ENCODE assay signal across 23 cellular contexts in the genomic region with DNA sequence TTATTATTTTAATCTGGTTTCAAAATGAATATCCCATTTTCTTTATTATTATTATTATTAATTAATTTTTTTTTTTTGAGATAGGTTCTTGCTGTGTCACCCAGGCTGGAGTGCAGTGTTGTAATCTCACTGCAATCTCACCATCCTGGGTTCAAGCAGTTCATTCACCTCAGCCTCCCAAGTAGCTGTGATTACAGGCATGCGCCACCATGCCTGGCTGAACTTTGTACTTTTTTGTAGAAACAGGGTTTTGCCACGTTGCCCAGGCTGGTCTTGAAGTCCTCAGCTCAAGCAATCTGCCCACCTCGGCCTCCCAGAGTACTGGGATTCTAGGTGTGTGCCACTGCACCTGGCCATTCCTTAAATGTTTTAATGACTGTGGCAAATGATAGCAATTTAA. TPM values are rescaled to one million over a fixed set of nuclear protein-coding genes. Genes with fewer than 3 reads are reported as not detected.
DNase-seq lines count a peak whose midpoint lies in the region; ATAC-seq, FAIRE-seq and TF ChIP-seq lines count a peak whose summit lies in the region.
"Had no signal": no experiment of that assay in that cellular context is flagged by ENCODE, and none has a peak within 500 bp of the region (broad histone marks: within the 10 kb centered on the region; RNA-seq: fewer than 3 reads in every experiment).

No MANE protein-coding gene starts in this region.

- ATAC-seq in heart right ventricle (no peak), GM18519 (IDR thresholded peaks at IDR 0.05; ENCODE audit: low FRiP score, unreplicated experiment) (no peak)
- ATAC-seq: CD8-positive, alpha-beta T cell; Panc1 had no signal

- H2AFZ ChIP-seq in PC-9, result no peak overlapping the region
- H2AFZ ChIP-seq: GM23248 had no signal

- H3K4me3 Mint-ChIP-seq in mesothelial cell of epicardium, result no peak overlapping the region
- H3K4me3 Mint-ChIP-seq: CD8-positive, alpha-beta T cell; H9; HFFc6 had no signal

- no peak overlapping the region for H3K4me2 ChIP-seq in PC-9

- H3K4me3 ChIP-seq in left ventricle myocardium inferior, result no peak overlapping the region
- H3K4me3 ChIP-seq in heart right ventricle, result no peak overlapping the region
- H3K4me3 ChIP-seq in small intestine (ENCODE audit: low read depth in 1 of 2, low read length in 2 of 2), result no peak overlapping the region
- H3K4me3 ChIP-seq in PC-9, result no peak overlapping the region
- H3K4me3 ChIP-seq: GM23248, SJCRH30 had no signal

- no peak for DNase-seq in left ventricle myocardium inferior
- DNase-seq in heart right ventricle, result no peak
- no peak for DNase-seq in mesothelial cell of epicardium (ENCODE audit: low spot score in 2 of 2, unreplicated experiment in 2 of 2)
- peak; percentile 32 for DNase-seq in small intestine
- DNase-seq in NCI-H2081 (lab: John Stamatoyannopoulos, UW), result no peak
- no peak for DNase-seq in PC-9
- DNase-seq: 8988T; AML-193; C1 segment of cervical spinal cord; CD8-positive, alpha-beta T cell; DND-41; GM23248; H9; HFFc6; Karpas-422; NCI-H1694 treated with DMSO at 0.1 percent for 48 hours; NCI-H510A; NCI-H748 treated with DMSO at 0.1 percent for 48 hours; SJCRH30 had no signal

- intact Hi-C loops in left ventricle myocardium inferior (cut with micrococcal nuclease), result no loop called here
- intact Hi-C loops in heart right ventricle (cut with DNase I), result no loop called here
- intact Hi-C loops in PC-9 (cut with micrococcal nuclease; ENCODE audit: unreplicated experiment), result no loop called here

- H3K9me2 ChIP-seq in PC-9 (ENCODE audit: insufficient read depth), result no peaks in the 10 kb centered on the region

- H3F3A ChIP-seq in PC-9 (ENCODE audit: insufficient read depth, low read depth), result no peaks in the 10 kb centered on the region

- H3K36me3 ChIP-seq in left ventricle myocardium inferior (peaks cover 6% of the 10 kb centered on the region), heart right ventricle (peaks cover 0 to 14% (median 0%) of the 10 kb centered on the region in 9 donors), small intestine (ENCODE audit: control insufficient read depth in 2 of 2, insufficient read depth in 2 of 2, low read length in 2 of 2) (no peaks in the 10 kb centered on the region), PC-9 (ENCODE audit: low read depth) (no peaks in the 10 kb centered on the region)
- H3K36me3 ChIP-seq: SJCRH30 had no signal

- no peak for FAIRE-seq in small intestine (lab: Jason Lieb, UNC)
- FAIRE-seq: GM12891 had no signal

- H3K4me1 ChIP-seq in left ventricle myocardium inferior, result peaks cover 59% of the 10 kb centered on the region
- H3K4me1 ChIP-seq in heart right ventricle, result peaks cover 0 to 53% (median 40%) of the 10 kb centered on the region in 9 donors
- peaks cover 5 to 18% of the 10 kb centered on the region in 2 donors for H3K4me1 ChIP-seq in small intestine (ENCODE audit: control insufficient read depth in 2 of 2, insufficient read depth in 1 of 2, low read depth in 1 of 2, low read length in 1 of 2)
- no peaks in the 10 kb centered on the region for H3K4me1 ChIP-seq in PC-9 (replicated peaks; ENCODE audit: insufficient read depth)

- H3K9me3 Mint-ChIP-seq in mesothelial cell of epicardium, result no peaks in the 10 kb centered on the region
- H3K9me3 Mint-ChIP-seq: CD8-positive, alpha-beta T cell; H9; HFFc6 had no signal

- H3K27ac Mint-ChIP-seq in mesothelial cell of epicardium, result peak overlapping the region; percentile 21
- H3K27ac Mint-ChIP-seq: CD8-positive, alpha-beta T cell had no signal

- BruUV-seq in PC-9 (replicated peaks; lab: Mats Ljungman, UMichigan), result no TSS peak

- CTCF ChIA-PET in PC-9 (lab: Charles Lee), result no interaction called here

- TF ChIP-seq CTCF in left ventricle myocardium inferior (IDR thresholded peaks at IDR 0.05; ENCODE audit: borderline replicate concordance) (no peak), heart right ventricle (IDR thresholded peaks at IDR 0.05) (no peak), mesothelial cell of epicardium (IDR thresholded peaks at IDR 0.05; ENCODE audit: unreplicated experiment) (no peak), PC-9 (conservative IDR thresholded peaks at IDR 0.05) (no peak)

- peak overlapping the region; percentile 31 for H3K27ac ChIP-seq in left ventricle myocardium inferior (replicated peaks)
- peak overlapping the region in 1 of 10 donors; percentile 57 for H3K27ac ChIP-seq in heart right ventricle
- H3K27ac ChIP-seq in small intestine (ENCODE audit: low read depth in 1 of 2, low read length in 1 of 2), result no peak overlapping the region
- H3K27ac ChIP-seq in PC-9, result no peak overlapping the region
- H3K27ac ChIP-seq: GM23248, SJCRH30 had no signal

- H4K20me1 ChIP-seq in PC-9 (ENCODE audit: insufficient read depth), result no peaks in the 10 kb centered on the region

- H3K27me3 Mint-ChIP-seq in mesothelial cell of epicardium (ENCODE audit: low read depth), result no peaks in the 10 kb centered on the region

- H3K27me3 ChIP-seq in left ventricle myocardium inferior (ENCODE audit: low read depth) (no peaks in the 10 kb centered on the region), heart right ventricle (no peaks in the 10 kb centered on the region), small intestine (ENCODE audit: control insufficient read depth in 2 of 2, insufficient read depth in 2 of 2, low read length in 2 of 2) (no peaks in the 10 kb centered on the region), PC-9 (ENCODE audit: insufficient read depth, low read depth) (no peaks in the 10 kb centered on the region)
- H3K27me3 ChIP-seq: SJCRH30 had no signal

- H3K4me1 Mint-ChIP-seq in mesothelial cell of epicardium, result peaks cover 23% of the 10 kb centered on the region

- H3K36me3 Mint-ChIP-seq in mesothelial cell of epicardium, result peaks cover 13% of the 10 kb centered on the region

- H3K9me3 ChIP-seq in left ventricle myocardium inferior (replicated peaks) (no peaks in the 10 kb centered on the region), heart right ventricle (no peaks in the 10 kb centered on the region), small intestine (ENCODE audit: control insufficient read depth, low read depth) (no peaks in the 10 kb centered on the region), PC-9 (ENCODE audit: insufficient read depth, low read depth) (no peaks in the 10 kb centered on the region)
- H3K9me3 ChIP-seq: SJCRH30 had no signal

- 87 to 95% methylated on average over 3 of the region's 3 CpGs for WGBS in heart right ventricle, 2 donors
- WGBS in small intestine, 3 donors, result 41 to 79% (median 68%) methylated on average over 3 of the region's 3 CpGs

- POLR2A ChIA-PET in PC-9 (lab: Charles Lee; ENCODE audit: unreplicated experiment), result no interaction called here

- peaks cover 27% of the 10 kb centered on the region for H3K79me2 ChIP-seq in PC-9 (ENCODE audit: low read depth)

RNA-seq across cellular contexts. Expression of a gene that starts 28.6 kb away (rescaled TPM):
- total RNA-seq in left ventricle myocardium inferior (117 TPM), heart right ventricle (100 to 1,000 TPM; 118 to 173 (median 139) TPM), mesothelial cell of epicardium (118 to 128 TPM (median 120 TPM) in 3 replicates), PC-9 (2021) (156 and 206 TPM in 2 replicates)
- polyA plus RNA-seq in heart right ventricle (10 to 100 TPM; 37.7 to 50.9 TPM), small intestine (10 to 100 TPM in 1 of 3 donors, 1 to 10 TPM in 2; 3.8 to 42.6 (median 5.7) TPM)

RNA-seq across cellular contexts. Expression of a gene that starts 55.6 kb away (rescaled TPM):
- total RNA-seq in left ventricle myocardium inferior (0.55 TPM), heart right ventricle (1 to 10 TPM in 4 of 10 donors, under 1 TPM in 6; 0.17 to 1.4 (median 0.68) TPM), mesothelial cell of epicardium (0.67 to 0.75 TPM (median 0.69 TPM) in 3 replicates), PC-9 (2021) (0.23 and 0.28 TPM in 2 replicates)
- polyA plus RNA-seq in heart right ventricle (under 1 TPM; 0.06 to 0.37 TPM), small intestine (under 1 TPM in 2 of 3 donors, not detected in 1; under 0.01 to 0.64 TPM)
- polyA plus RNA-seq: AG04450 had no signal
